9 cellular contexts compared by ENCODE assay signal in genomic region chr5:80125022-80125961, GRCh38.
DNase-seq lines count a peak whose midpoint lies in the region; ATAC-seq and TF ChIP-seq lines count a peak whose summit lies in the region.
"Had no signal": no experiment of that assay in that cellular context is flagged by ENCODE, and none has a peak within 500 bp of the region (broad histone marks: within the 10 kb centered on the region; RNA-seq: fewer than 3 reads in every experiment).

No MANE protein-coding gene starts in this region.

- H3K4me2 ChIP-seq in osteoblast (ENCODE audit: insufficient read depth, low read length) = peak overlapping the region; percentile 51

- no peaks in the 10 kb centered on the region for H3K9me3 ChIP-seq in osteoblast (ENCODE audit: low read depth, low read length)
- H3K9me3 ChIP-seq in endodermal cell (ENCODE audit: control insufficient read depth, low read length) = peaks cover 5% of the 10 kb centered on the region
- H3K9me3 ChIP-seq: ovary had no signal

- H3K9me3 Mint-ChIP-seq in endodermal cell (peaks cover 7% of the 10 kb centered on the region), WTC11 (peaks cover 20% of the 10 kb centered on the region)

- 94% methylated on average over 10 to 11 of the region's 11 CpGs for WGBS in endodermal cell (ENCODE audit: insufficient coverage in 1 of 2, insufficient read length in 1 of 2), 2 experiments

- peak; percentile 78 for ATAC-seq in GM18909 (IDR thresholded peaks at IDR 0.05; ENCODE audit: poor library complexity, unreplicated experiment)
- peak; percentile 76 for ATAC-seq in HG02571 (IDR thresholded peaks at IDR 0.05; ENCODE audit: unreplicated experiment)
- ATAC-seq in WTC11 = no peak

- H3K4me3 ChIP-seq in osteoblast (ENCODE audit: insufficient read depth, low read length) = peak overlapping the region; percentile 27
- no peak overlapping the region for H3K4me3 ChIP-seq in endodermal cell (ENCODE audit: low read length)
- H3K4me3 ChIP-seq: ovary had no signal

- H2AFZ ChIP-seq in osteoblast (ENCODE audit: low read length) = no peak overlapping the region

- H3K36me3 ChIP-seq in osteoblast (ENCODE audit: insufficient read depth, low read length) (no peaks in the 10 kb centered on the region), endodermal cell (ENCODE audit: control insufficient read depth, insufficient read depth, low read length) (no peaks in the 10 kb centered on the region)
- H3K36me3 ChIP-seq: ovary had no signal

- H3K27ac Mint-ChIP-seq in endodermal cell (no peak overlapping the region), WTC11 (no peak overlapping the region)

- peaks cover 24% of the 10 kb centered on the region for H3K4me1 ChIP-seq in osteoblast (ENCODE audit: insufficient read depth, low read length)
- no peaks in the 10 kb centered on the region for H3K4me1 ChIP-seq in endodermal cell (ENCODE audit: control insufficient read depth, insufficient read depth, low read length)

- DNase-seq in NOMO-1 treated with dmso at 0.1 percent for 144 hours (lab: John Stamatoyannopoulos, UW; ENCODE audit: unreplicated experiment) = peak; percentile 81
- no peak for DNase-seq in osteoblast (ENCODE audit: insufficient read length, low spot score, missing footprints)
- no peak for DNase-seq in SW480 (ENCODE audit: low spot score)
- DNase-seq in endodermal cell = no peak
- DNase-seq in WTC11 (ENCODE audit: low spot score) = no peak
- DNase-seq: caudate nucleus, ovary had no signal

- POLR2A ChIA-PET in WTC11 (lab: Charles Lee) = no interaction called here

- no peaks in the 10 kb centered on the region for H4K20me1 ChIP-seq in osteoblast (ENCODE audit: insufficient read depth, low read length)

- H3K79me2 ChIP-seq in osteoblast (ENCODE audit: insufficient read depth, low read length) = no peaks in the 10 kb centered on the region

- H3K36me3 Mint-ChIP-seq in endodermal cell (ENCODE audit: low read depth) (peaks cover 3% of the 10 kb centered on the region), WTC11 (peaks cover 19% of the 10 kb centered on the region)

- H3K4me3 Mint-ChIP-seq in endodermal cell (no peak overlapping the region), WTC11 (no peak overlapping the region)

- peak overlapping the region; percentile 77 for H3K27ac ChIP-seq in osteoblast (ENCODE audit: low read depth, low read length)
- no peak overlapping the region for H3K27ac ChIP-seq in endodermal cell (ENCODE audit: low read depth, low read length)
- H3K27ac ChIP-seq: ovary had no signal

- CTCF ChIA-PET in WTC11 (lab: Charles Lee) = interaction anchor here (1.3 kb wide), 2 partner anchors 15 to 19 kb away, joined by 3 read pairs; no protein-coding TSS in a partner anchor

- H3K27me3 Mint-ChIP-seq in endodermal cell (ENCODE audit: insufficient read depth) = no peaks in the 10 kb centered on the region
- H3K27me3 Mint-ChIP-seq in WTC11 (ENCODE audit: low read depth) = no peaks in the 10 kb centered on the region; the same call in 1 of the 2 replicates

- H3K27me3 ChIP-seq in osteoblast (ENCODE audit: insufficient read depth, low read length) = no peaks in the 10 kb centered on the region
- no peaks in the 10 kb centered on the region for H3K27me3 ChIP-seq in endodermal cell (ENCODE audit: control insufficient read depth, insufficient read depth, low read length, poor library complexity, severe bottlenecking)

- TF ChIP-seq CTCF in osteoblast (IDR thresholded peaks at IDR 0.05; ENCODE audit: extremely low read depth, low read depth, low read length) (no peak), endodermal cell (conservative IDR thresholded peaks at IDR 0.05) (no peak), WTC11 (IDR thresholded peaks at IDR 0.05) (no peak)

- no peak overlapping the region for H3K9ac ChIP-seq in endodermal cell (ENCODE audit: extremely low read depth, low read length, poor library complexity, severe bottlenecking)

- H3K4me1 Mint-ChIP-seq in endodermal cell (peaks cover 9% of the 10 kb centered on the region), WTC11 (peaks cover 20% of the 10 kb centered on the region)

TF ChIP-seq in WTC11, 78 proteins besides CTCF, POLR2A, EP300 and RAD21:
- no peak for TF ChIP-seq PRDM15 (CRISPR knock-in tag; IDR thresholded peaks at IDR 0.05)
- no peak for TF ChIP-seq IRF1 (CRISPR knock-in tag; IDR thresholded peaks at IDR 0.05)
